In genomic region chr10:24451325-24451820, GRCh38 we compare ENCODE assay signal across 12 cellular contexts.
A peak's percentile ranks its signal among the peaks of the same experiment; 100 is the strongest.
DNase-seq lines count a peak whose midpoint lies in the region; ATAC-seq, FAIRE-seq and TF ChIP-seq lines count a peak whose summit lies in the region.
"Had no signal": no experiment of that assay in that cellular context is flagged by ENCODE, and none has a peak within 500 bp of the region (broad histone marks: within the 10 kb centered on the region; RNA-seq: fewer than 3 reads in every experiment).

No MANE protein-coding gene starts in this region.

- TF ChIP-seq POLR2A in H1 (IDR thresholded peaks at IDR 0.05; ENCODE audit: control extremely low read depth in 1 of 2, low read depth in 2 of 2, low read length in 2 of 2) (no peak), gastrocnemius medialis (IDR thresholded peaks at IDR 0.05) (peak; percentile 60 to 73)

- no peaks in the 10 kb centered on the region for H3K79me1 ChIP-seq in H1 (ENCODE audit: low read depth, low read length)

- in situ Hi-C loops in gastrocnemius medialis (cut with MboI; ENCODE audit: low sequenced_read_pairs in 4 of 4) = no loop called here

- H3K23ac ChIP-seq in H1 (ENCODE audit: insufficient read length) = no peak overlapping the region

- no peak overlapping the region for H2BK120ac ChIP-seq in H1 (replicated peaks; ENCODE audit: low read depth, low read length)

- intact Hi-C loops in gastrocnemius medialis (cut with DNase I; ENCODE audit: low total_unique reads) = no loop called here

- H2BK20ac ChIP-seq in H1 (ENCODE audit: low read length) = no peak overlapping the region

- no peak overlapping the region for H3K18ac ChIP-seq in H1 (ENCODE audit: extremely low read depth, low read length)

- no peak for FAIRE-seq in H1 (lab: Jason Lieb, UNC)

- no peak overlapping the region for H4K8ac ChIP-seq in H1 (ENCODE audit: extremely low read depth, insufficient read depth, low read length)

- H4K20me1 ChIP-seq in GM23338 (replicated peaks; ENCODE audit: insufficient read depth) = no peaks in the 10 kb centered on the region
- peaks cover 0 to 3% of the 10 kb centered on the region in 2 experiments for H4K20me1 ChIP-seq in H1 (replicated peaks in 1 of 2; ENCODE audit: control insufficient read depth in 1 of 2, insufficient read depth in 2 of 2, low read length in 2 of 2)

- H3K36me3 Mint-ChIP-seq in GM23338 (ENCODE audit: low read depth) = no peaks in the 10 kb centered on the region
- H3K36me3 Mint-ChIP-seq: CD8-positive, alpha-beta memory T cell; memory B cell had no signal

- POLR2A ChIA-PET in H1 (lab: Charles Lee; ENCODE audit: partially characterized antibody) = interaction anchor here (1.6 kb wide), 1 partner anchor 9 kb away, joined by 3 read pairs; no protein-coding TSS in a partner anchor

- H3K9me3 Mint-ChIP-seq in GM23338 = no peaks in the 10 kb centered on the region; the same call in 2 of the 3 replicates

- H3K9ac ChIP-seq in H1 (replicated peaks in 1 of 4; ENCODE audit: extremely low read depth in 1 of 4, low read depth in 3 of 4, low read length in 3 of 4) = no peak overlapping the region

- H3K4me3 Mint-ChIP-seq in GM23338 = no peak overlapping the region
- H3K4me3 Mint-ChIP-seq: memory B cell had no signal

- TF ChIP-seq RAD21 in H1 (IDR thresholded peaks at IDR 0.05 in 1 of 2, conservative IDR thresholded peaks at IDR 0.05 in 1 of 2; ENCODE audit: low read depth in 2 of 2, low read length in 2 of 2) = no peak

- H3K79me2 ChIP-seq in GM23338 (replicated peaks; ENCODE audit: insufficient read depth) (no peaks in the 10 kb centered on the region), H1 (ENCODE audit: control insufficient read depth in 1 of 2, insufficient read depth in 2 of 2, low read length in 2 of 2) (no peaks in the 10 kb centered on the region)

- no peak overlapping the region for H2BK5ac ChIP-seq in H1 (ENCODE audit: low read depth, low read length)

- TF ChIP-seq CTCF in GM23338 (conservative IDR thresholded peaks at IDR 0.05; ENCODE audit: low read depth in 2 of 2) = no peak
- no peak for TF ChIP-seq CTCF in H1 (IDR thresholded peaks at IDR 0.05; ENCODE audit: control extremely low read depth in 1 of 3, insufficient read depth in 1 of 3, low read depth in 1 of 3, low read length in 3 of 3)
- no peak for TF ChIP-seq CTCF in gastrocnemius medialis (IDR thresholded peaks at IDR 0.05 in 4 of 5, conservative IDR thresholded peaks at IDR 0.05 in 1 of 5)

- H2AFZ ChIP-seq in GM23338 (no peak overlapping the region), H1 (ENCODE audit: low read length) (no peak overlapping the region)

- no peaks in the 10 kb centered on the region for H3K36me3 ChIP-seq in GM23338 (ENCODE audit: insufficient read depth)
- H3K36me3 ChIP-seq in H1 (ENCODE audit: control insufficient read depth in 2 of 4, insufficient read depth in 4 of 4, low read length in 3 of 4) = no peaks in the 10 kb centered on the region
- no peaks in the 10 kb centered on the region for H3K36me3 ChIP-seq in gastrocnemius medialis

- H3K27me3 ChIP-seq in GM23338 (ENCODE audit: insufficient read depth) (no peaks in the 10 kb centered on the region), H1 (replicated peaks in 1 of 4; ENCODE audit: control insufficient read depth in 3 of 4, extremely low read depth in 1 of 4, insufficient read depth in 3 of 4, low read length in 3 of 4) (no peaks in the 10 kb centered on the region), gastrocnemius medialis (no peaks in the 10 kb centered on the region)

- H3K9me2 ChIP-seq in GM23338 (ENCODE audit: insufficient read depth) = no peaks in the 10 kb centered on the region

- no peak overlapping the region for H3K27ac Mint-ChIP-seq in GM23338
- H3K27ac Mint-ChIP-seq: CD8-positive, alpha-beta memory T cell; memory B cell had no signal

- H3K4me3 ChIP-seq in GM23338 (no peak overlapping the region), H1 (ENCODE audit: extremely low read depth in 1 of 4, insufficient read depth in 2 of 4, low read depth in 3 of 4, low read length in 4 of 4) (no peak overlapping the region), gastrocnemius medialis (peak overlapping the region; percentile 26 to 60 (median 53))

- H3K4me1 ChIP-seq in GM23338 (ENCODE audit: insufficient read depth) (no peaks in the 10 kb centered on the region; the same call in 1 of the 2 replicates), H1 (replicated peaks in 1 of 4; ENCODE audit: control insufficient read depth in 3 of 4, insufficient read depth in 4 of 4, low read length in 3 of 4) (peaks cover 0 to 9% (median 6%) of the 10 kb centered on the region in 4 experiments; a peak in 4 of 7 replicates), gastrocnemius medialis (peaks cover 62 to 66% of the 10 kb centered on the region in 2 donors)

- H3K56ac ChIP-seq in H1 (replicated peaks; ENCODE audit: insufficient read length, low read depth, low read length) = no peak overlapping the region

- peak; percentile 84 for ATAC-seq in GM23338
- ATAC-seq in gastrocnemius medialis = peak; percentile 39 to 40
- ATAC-seq: esophagus mucosa, Panc1 had no signal

- no peak for TF ChIP-seq EP300 in H1 (IDR thresholded peaks at IDR 0.05; ENCODE audit: borderline replicate concordance in 1 of 2, low read depth in 2 of 2, low read length in 2 of 2)

- peak; percentile 43 for DNase-seq in GM23338 (ENCODE audit: low spot score)
- peak; percentile 89 for DNase-seq in RPMI7951 (ENCODE audit: low read depth)
- no peak for DNase-seq in H1 (ENCODE audit: low read depth in 1 of 2, low spot score in 2 of 2)
- no peak for DNase-seq in gastrocnemius medialis
- DNase-seq in stimulated activated CD4-positive, alpha-beta T cell treated with anti-CD3 and anti-CD28 coated beads, Interleukin-4, amount 100 ng/mL, for 4 hours = no peak
- DNase-seq in activated T-cell treated with anti-CD3 and anti-CD28 coated beads, Interleukin-2, amount 50 U/mL, for 1 hour = no peak
- DNase-seq in MV-4-11 (lab: John Stamatoyannopoulos, UW) = no peak
- DNase-seq: NCI-H446 treated with DMSO at 0.1 percent for 48 hours had no signal

- H3K27me3 Mint-ChIP-seq in GM23338 (ENCODE audit: insufficient read depth, low read depth, poor library complexity) = no peaks in the 10 kb centered on the region

- H3K9me3 ChIP-seq in H1 (ENCODE audit: insufficient read depth in 2 of 2, low read depth in 1 of 2, low read length in 1 of 2) (no peaks in the 10 kb centered on the region), gastrocnemius medialis (no peaks in the 10 kb centered on the region)

- no peak overlapping the region for H2AK5ac ChIP-seq in H1 (ENCODE audit: low read depth, low read length)

- H3K27ac ChIP-seq in GM23338 (ENCODE audit: low read depth) (no peak overlapping the region), H1 (ENCODE audit: low read depth, low read length) (no peak overlapping the region), gastrocnemius medialis (peak overlapping the region; percentile 76 to 90 (median 84))

- no peaks in the 10 kb centered on the region for H3K23me2 ChIP-seq in H1 (ENCODE audit: low read depth, low read length)

- CTCF ChIA-PET in H1 (lab: Charles Lee; ENCODE audit: partially characterized antibody) = interaction anchor here (0.5 to 1.6 kb wide), 6 partner anchors 14 to 853 kb away, joined by 3 to 4 read pairs (median 3); no protein-coding TSS in a partner anchor

- no peak overlapping the region for H4K5ac ChIP-seq in H1 (ENCODE audit: insufficient read length, low read depth, low read length)

- H4K91ac ChIP-seq in H1 (replicated peaks; ENCODE audit: insufficient read length, low read length) = no peak overlapping the region

- H3F3A ChIP-seq in GM23338 (replicated peaks; ENCODE audit: low read depth) = no peaks in the 10 kb centered on the region

- no peak overlapping the region for H3K14ac ChIP-seq in H1 (ENCODE audit: insufficient read length)

- H2BK15ac ChIP-seq in H1 (ENCODE audit: low read length) = no peak overlapping the region

- H3K4me2 ChIP-seq in GM23338 (no peak overlapping the region), H1 (ENCODE audit: insufficient read depth in 1 of 2, low read depth in 2 of 2, low read length in 2 of 2) (no peak overlapping the region)

- WGBS in H1 (ENCODE audit: extremely low coverage in 1 of 2, insufficient coverage in 1 of 2, insufficient read length in 1 of 2, insufficient replicate concordance in 2 of 2, low coverage in 1 of 2, low lambda C conversion rate in 2 of 2, missing lambda C conversion rate in 1 of 2), 2 experiments = 81% methylated on average over 4 of the region's 4 CpGs; no CpG with 5 or more reads in 1 of the 2 experiments

- no peak overlapping the region for H2BK12ac ChIP-seq in H1 (ENCODE audit: low read depth, low read length)

- H3K4ac ChIP-seq in H1 (replicated peaks; ENCODE audit: insufficient read length, low read depth, low read length) = no peak overlapping the region

- H3K4me1 Mint-ChIP-seq in GM23338 = peaks cover 40% of the 10 kb centered on the region
- H3K4me1 Mint-ChIP-seq: memory B cell had no signal

Comparison
In these comparisons a context has a peak if more than half of its experiments do, and no peak if none do; other contexts are left out.
1. DNase-seq: peak in GM23338 (single experiment) and RPMI7951 (single experiment); none in H1 (0 of 2), gastrocnemius medialis (0 of 2), stimulated activated CD4-positive, alpha-beta T cell treated with anti-CD3 and anti-CD28 coated beads, Interleukin-4, amount 100 ng/mL, for 4 hours (0 of 2), activated T-cell treated with anti-CD3 and anti-CD28 coated beads, Interleukin-2, amount 50 U/mL, for 1 hour (single experiment) and MV-4-11 (single experiment).
2. H3K27ac ChIP-seq: peak in gastrocnemius medialis (4 of 4); none in GM23338 (single experiment) and H1 (single experiment).
3. H3K4me3 ChIP-seq: peak in gastrocnemius medialis (4 of 4); none in GM23338 (single experiment) and H1 (0 of 4).
4. POLR2A ChIP-seq: peak in gastrocnemius medialis (2 of 2); none in H1 (0 of 2).